8 cellular contexts compared by ENCODE assay signal in the genomic region with DNA sequence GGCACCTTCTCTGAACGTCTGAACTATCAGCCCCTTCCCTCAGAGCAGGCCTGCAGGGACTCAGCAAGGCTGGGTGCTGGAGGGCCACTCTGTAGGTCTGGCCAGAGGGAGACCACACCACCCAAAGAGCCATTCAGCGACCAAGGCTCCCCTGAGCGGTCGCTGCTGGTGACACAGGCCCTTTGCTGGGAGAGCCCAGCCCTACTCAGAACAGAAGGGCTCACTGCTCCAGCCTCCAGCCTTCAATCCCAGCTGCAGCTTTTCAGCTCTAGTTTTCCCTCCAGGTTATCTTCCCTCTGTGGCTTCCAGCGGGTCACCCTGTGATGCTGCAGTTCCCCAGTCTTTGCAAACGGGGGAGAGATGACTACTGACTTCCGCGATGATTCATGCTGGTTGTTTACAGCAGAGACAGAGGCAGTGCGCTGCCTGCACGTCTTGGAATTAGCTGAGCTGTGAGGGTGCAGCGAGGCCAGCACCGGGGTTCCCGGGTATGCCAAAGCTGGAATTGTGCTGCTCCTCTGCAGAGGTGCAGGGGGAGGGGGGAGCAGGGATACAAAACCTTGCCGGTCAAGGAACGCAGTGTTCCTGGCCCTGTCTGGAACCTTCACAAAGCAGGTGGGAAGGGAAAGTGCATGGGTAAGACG.
DNase-seq lines count a peak whose midpoint lies in the region; ATAC-seq and TF ChIP-seq lines count a peak whose summit lies in the region.

No MANE protein-coding gene starts in this region.

- H3K36me3 ChIP-seq in mammary epithelial cell (ENCODE audit: insufficient read depth, low read length) (no peaks in the 10 kb centered on the region), left lung (no peaks in the 10 kb centered on the region)

- H4K20me1 ChIP-seq in mammary epithelial cell (ENCODE audit: insufficient read depth, low read length): no peaks in the 10 kb centered on the region

- 68% methylated on average over 14 of the region's 16 CpGs for WGBS in mammary epithelial cell (ENCODE audit: low coverage, missing lambda C conversion rate)

- no peak overlapping the region for H2AFZ ChIP-seq in mammary epithelial cell (ENCODE audit: low read depth, low read length)

- dilution Hi-C loops in mammary epithelial cell (cut with HindIII; ENCODE audit: low sequenced_read_pairs): no loop called here

- H3K27ac ChIP-seq in mammary epithelial cell (ENCODE audit: insufficient read depth, low read depth, low read length): no peak overlapping the region
- H3K27ac ChIP-seq in left lung: peak overlapping the region; percentile 57 to 85

- no TSS peak for BruUV-seq in mammary epithelial cell (replicated peaks; lab: Mats Ljungman, UMichigan)

- in situ Hi-C loops in mammary epithelial cell (cut with MboI; ENCODE audit: low sequenced_read_pairs in 2 of 2): no loop called here

- TF ChIP-seq CTCF in mammary epithelial cell (conservative IDR thresholded peaks at IDR 0.05 in 1 of 2, IDR thresholded peaks at IDR 0.05 in 1 of 2; ENCODE audit: extremely low read depth in 1 of 2, insufficient read depth in 1 of 2, low read depth in 1 of 2, low read length in 2 of 2): no peak
- TF ChIP-seq CTCF in left lung (IDR thresholded peaks at IDR 0.05): no peak

- no peak overlapping the region for H3K9ac ChIP-seq in mammary epithelial cell (ENCODE audit: insufficient read depth, low read length)

- CTCF ChIA-PET in mammary epithelial cell (lab: Charles Lee; ENCODE audit: low non-redundant PET): no interaction called here

- peak; percentile 56 for DNase-seq in SKM-1 (lab: John Stamatoyannopoulos, UW; ENCODE audit: unreplicated experiment)
- DNase-seq in mammary epithelial cell: peak; percentile 43
- DNase-seq in left lung: peak; percentile 80 to 83
- peak; percentile 36 to 55 for DNase-seq in stimulated activated CD4-positive, alpha-beta T cell treated with anti-CD3 and anti-CD28 coated beads, Interleukin-2, amount 100 ng/mL, for 24 hours

- H3K27me3 ChIP-seq in mammary epithelial cell (ENCODE audit: insufficient read depth, low read length) (no peaks in the 10 kb centered on the region), left lung (no peaks in the 10 kb centered on the region)

- no peak overlapping the region for H3K4me3 ChIP-seq in mammary epithelial cell (replicated peaks in 1 of 3; ENCODE audit: insufficient read depth in 1 of 3, low read depth in 2 of 3, low read length in 3 of 3)
- no peak overlapping the region for H3K4me3 ChIP-seq in left lung

- peak; percentile 95 for ATAC-seq in HG02884 (IDR thresholded peaks at IDR 0.05; ENCODE audit: unreplicated experiment)
- peak; percentile 76 for ATAC-seq in left lung
- no peak for ATAC-seq in GM19035 (IDR thresholded peaks at IDR 0.05; ENCODE audit: unreplicated experiment)
- ATAC-seq in GM19351 (IDR thresholded peaks at IDR 0.05; ENCODE audit: unreplicated experiment): no peak
- no peak for ATAC-seq in HG02759 (IDR thresholded peaks at IDR 0.05; ENCODE audit: unreplicated experiment)

- no peak overlapping the region for H3K4me2 ChIP-seq in mammary epithelial cell (ENCODE audit: insufficient read depth, low read depth, low read length)

- H3K9me3 ChIP-seq in mammary epithelial cell (replicated peaks; ENCODE audit: insufficient read depth, low read length) (no peaks in the 10 kb centered on the region), left lung (no peaks in the 10 kb centered on the region)

- H3K4me1 ChIP-seq in mammary epithelial cell (ENCODE audit: insufficient read depth, low read length) (no peaks in the 10 kb centered on the region), left lung (peaks cover 17 to 48% of the 10 kb centered on the region in 2 donors)

- intact Hi-C loops in mammary epithelial cell (cut with micrococcal nuclease) (no loop called here), left lung (cut with DNase I) (no loop called here)

- H3K79me2 ChIP-seq in mammary epithelial cell (ENCODE audit: insufficient read depth, low read length): no peaks in the 10 kb centered on the region

Comparison
In these comparisons a context has a peak if more than half of its experiments do, and no peak if none do; other contexts are left out.
1. ATAC-seq: peak in HG02884 (single experiment) and left lung (single experiment); none in GM19035 (single experiment), GM19351 (single experiment) and HG02759 (single experiment).
2. Peak in every context shown above with its lines, with median percentiles within 50 percentile points of each other: DNase-seq.